16 cellular contexts compared by ENCODE assay signal in genomic region chr6:119210596-119210995, GRCh38.
DNase-seq lines count a peak whose midpoint lies in the region; ATAC-seq and TF ChIP-seq lines count a peak whose summit lies in the region.
"Had no signal": no experiment of that assay in that cellular context is flagged by ENCODE, and none has a peak within 500 bp of the region (broad histone marks: within the 10 kb centered on the region; RNA-seq: fewer than 3 reads in every experiment).

No MANE protein-coding gene starts in this region.

- CTCF ChIA-PET in naive thymus-derived CD4-positive, alpha-beta T cell (lab: Charles Lee) = no interaction called here

- H3K4me3 ChIP-seq in naive thymus-derived CD4-positive, alpha-beta T cell (ENCODE audit: low read length) = no peak overlapping the region
- no peak overlapping the region for H3K4me3 ChIP-seq in dorsolateral prefrontal cortex
- H3K4me3 ChIP-seq: GM12878, HAP-1 had no signal

- no peak for ATAC-seq in GM18511 (IDR thresholded peaks at IDR 0.05; ENCODE audit: unreplicated experiment)
- no peak for ATAC-seq in naive thymus-derived CD4-positive, alpha-beta T cell

- intact Hi-C loops in naive thymus-derived CD4-positive, alpha-beta T cell (cut with micrococcal nuclease) = no loop called here
- intact Hi-C loops in dorsolateral prefrontal cortex (cut with DNase I) = no loop called here

- no peaks in the 10 kb centered on the region for H3K27me3 ChIP-seq in naive thymus-derived CD4-positive, alpha-beta T cell (ENCODE audit: control insufficient read depth in 2 of 2, insufficient read depth in 2 of 2, low read length in 2 of 2)
- no peaks in the 10 kb centered on the region for H3K27me3 ChIP-seq in dorsolateral prefrontal cortex

- TF ChIP-seq CTCF in dorsolateral prefrontal cortex (IDR thresholded peaks at IDR 0.05 in 54 of 56, conservative IDR thresholded peaks at IDR 0.05 in 2 of 56; ENCODE audit: low read depth in 1 of 56, partially characterized antibody in 56 of 56) = no peak

- POLR2A ChIA-PET in naive thymus-derived CD4-positive, alpha-beta T cell (lab: Charles Lee) = no interaction called here

- H3K27me3 Mint-ChIP-seq in activated T-cell treated with anti-CD3 and anti-CD28 coated beads, Interleukin-2, amount 50 U/mL, for 24 hours = no peaks in the 10 kb centered on the region
- H3K27me3 Mint-ChIP-seq in naive thymus-derived CD4-positive, alpha-beta T cell = no peaks in the 10 kb centered on the region
- H3K27me3 Mint-ChIP-seq: B cell; CD4-positive, alpha-beta T cell had no signal

- no peaks in the 10 kb centered on the region for H3K4me1 ChIP-seq in naive thymus-derived CD4-positive, alpha-beta T cell (ENCODE audit: control insufficient read depth in 2 of 2, insufficient read depth in 2 of 2, low read length in 2 of 2)
- H3K4me1 ChIP-seq: HAP-1 had no signal

- no peak overlapping the region for H3K27ac ChIP-seq in naive thymus-derived CD4-positive, alpha-beta T cell (ENCODE audit: low read depth, low read length)
- peak overlapping the region in 1 of 59 donors; percentile 30 for H3K27ac ChIP-seq in dorsolateral prefrontal cortex

- peak; percentile 16 for DNase-seq in LHCN-M2 (ENCODE audit: low read depth)
- peak; percentile 15 for DNase-seq in amniotic epithelial cell (ENCODE audit: low read depth)
- DNase-seq in fibroblast of peridontal ligament (ENCODE audit: extremely low read depth) = peak; percentile 32
- peak; percentile 3 for DNase-seq in myocyte (ENCODE audit: low read depth)
- DNase-seq in activated T-cell treated with anti-CD3 and anti-CD28 coated beads, Interleukin-2, amount 50 U/mL, for 24 hours = no peak
- DNase-seq in naive thymus-derived CD4-positive, alpha-beta T cell = no peak
- no peak for DNase-seq in dorsolateral prefrontal cortex
- DNase-seq: C1 segment of cervical spinal cord; Calu3; CD4-positive, alpha-beta T cell; DMS 273 treated with DMSO at 0.1 percent for 48 hours; DMS79 had no signal

- H3K4me3 Mint-ChIP-seq in activated T-cell treated with anti-CD3 and anti-CD28 coated beads, Interleukin-2, amount 50 U/mL, for 24 hours = no peak overlapping the region
- H3K4me3 Mint-ChIP-seq in naive thymus-derived CD4-positive, alpha-beta T cell = no peak overlapping the region
- H3K4me3 Mint-ChIP-seq: B cell; CD4-positive, alpha-beta T cell had no signal

- no peak overlapping the region for H3K27ac Mint-ChIP-seq in activated T-cell treated with anti-CD3 and anti-CD28 coated beads, Interleukin-2, amount 50 U/mL, for 24 hours
- no peak overlapping the region for H3K27ac Mint-ChIP-seq in naive thymus-derived CD4-positive, alpha-beta T cell
- H3K27ac Mint-ChIP-seq: B cell; CD4-positive, alpha-beta T cell had no signal

- no peaks in the 10 kb centered on the region for H3K36me3 ChIP-seq in naive thymus-derived CD4-positive, alpha-beta T cell (ENCODE audit: control insufficient read depth in 2 of 3, insufficient read depth in 3 of 3, low read length in 3 of 3)
- H3K36me3 ChIP-seq: HAP-1 had no signal

- no peaks in the 10 kb centered on the region for H3K9me3 ChIP-seq in naive thymus-derived CD4-positive, alpha-beta T cell (ENCODE audit: control insufficient read depth in 2 of 3, low read length in 3 of 3)
- H3K9me3 ChIP-seq: HAP-1 had no signal

- peaks cover 12% of the 10 kb centered on the region for H3K4me1 Mint-ChIP-seq in activated T-cell treated with anti-CD3 and anti-CD28 coated beads, Interleukin-2, amount 50 U/mL, for 24 hours (ENCODE audit: low read depth)
- H3K4me1 Mint-ChIP-seq in naive thymus-derived CD4-positive, alpha-beta T cell = peaks cover 0 to 16% (median 0%) of the 10 kb centered on the region in 7 donors

- H3K9me3 Mint-ChIP-seq in activated T-cell treated with anti-CD3 and anti-CD28 coated beads, Interleukin-2, amount 50 U/mL, for 24 hours = no peaks in the 10 kb centered on the region
- H3K9me3 Mint-ChIP-seq in naive thymus-derived CD4-positive, alpha-beta T cell = no peaks in the 10 kb centered on the region
- H3K9me3 Mint-ChIP-seq: CD4-positive, alpha-beta T cell had no signal

- H3K36me3 Mint-ChIP-seq in activated T-cell treated with anti-CD3 and anti-CD28 coated beads, Interleukin-2, amount 50 U/mL, for 24 hours (ENCODE audit: low read depth) = peaks cover 6% of the 10 kb centered on the region
- H3K36me3 Mint-ChIP-seq in naive thymus-derived CD4-positive, alpha-beta T cell = peaks cover 0 to 5% (median 0%) of the 10 kb centered on the region in 5 donors

Comparison
In these comparisons a context has a peak if more than half of its experiments do, and no peak if none do; other contexts are left out.
1. DNase-seq: peak in LHCN-M2 (single experiment), amniotic epithelial cell (single experiment), fibroblast of peridontal ligament (single experiment) and myocyte (single experiment); none in activated T-cell treated with anti-CD3 and anti-CD28 coated beads, Interleukin-2, amount 50 U/mL, for 24 hours (single experiment), naive thymus-derived CD4-positive, alpha-beta T cell (0 of 9) and dorsolateral prefrontal cortex (0 of 10).